ENCODE assay signal across 1 cellular context in the genomic region with DNA sequence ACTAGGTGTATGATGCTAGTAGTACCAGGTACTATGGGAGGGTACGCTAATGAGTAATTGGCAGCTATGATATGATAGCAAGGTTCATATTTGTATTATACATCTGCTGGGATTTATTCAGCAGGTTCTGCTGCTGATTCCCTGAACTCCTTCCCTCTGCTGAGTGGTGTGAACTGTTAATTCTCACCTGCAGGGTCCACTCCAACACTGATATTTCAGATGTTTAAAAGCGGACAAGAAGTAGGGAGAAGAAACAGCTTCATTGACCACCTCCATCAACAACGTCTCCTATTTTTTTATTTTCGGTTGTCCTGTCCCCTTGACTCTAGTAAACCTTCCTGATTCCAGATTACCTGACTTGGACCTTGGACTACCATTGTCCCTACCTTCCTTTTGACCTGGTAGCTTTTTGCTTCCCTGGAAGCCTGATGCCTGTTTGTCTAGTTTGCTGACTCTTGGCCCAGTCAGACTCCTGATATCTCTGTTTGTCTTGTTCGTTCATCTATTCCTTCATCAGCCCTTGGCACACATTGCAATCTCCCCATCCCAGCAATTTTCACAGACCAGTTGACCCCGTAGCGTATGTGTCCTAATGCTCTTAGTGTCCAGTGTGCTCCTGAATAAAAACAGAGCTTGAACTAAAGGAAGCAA.
TF ChIP-seq lines count a peak whose summit lies in the region.

No MANE protein-coding gene starts in this region.

TF ChIP-seq in HepG2, 621 proteins besides CTCF, POLR2A, EP300 and RAD21 (continues in another document):
- TF ChIP-seq, protein P1, sequence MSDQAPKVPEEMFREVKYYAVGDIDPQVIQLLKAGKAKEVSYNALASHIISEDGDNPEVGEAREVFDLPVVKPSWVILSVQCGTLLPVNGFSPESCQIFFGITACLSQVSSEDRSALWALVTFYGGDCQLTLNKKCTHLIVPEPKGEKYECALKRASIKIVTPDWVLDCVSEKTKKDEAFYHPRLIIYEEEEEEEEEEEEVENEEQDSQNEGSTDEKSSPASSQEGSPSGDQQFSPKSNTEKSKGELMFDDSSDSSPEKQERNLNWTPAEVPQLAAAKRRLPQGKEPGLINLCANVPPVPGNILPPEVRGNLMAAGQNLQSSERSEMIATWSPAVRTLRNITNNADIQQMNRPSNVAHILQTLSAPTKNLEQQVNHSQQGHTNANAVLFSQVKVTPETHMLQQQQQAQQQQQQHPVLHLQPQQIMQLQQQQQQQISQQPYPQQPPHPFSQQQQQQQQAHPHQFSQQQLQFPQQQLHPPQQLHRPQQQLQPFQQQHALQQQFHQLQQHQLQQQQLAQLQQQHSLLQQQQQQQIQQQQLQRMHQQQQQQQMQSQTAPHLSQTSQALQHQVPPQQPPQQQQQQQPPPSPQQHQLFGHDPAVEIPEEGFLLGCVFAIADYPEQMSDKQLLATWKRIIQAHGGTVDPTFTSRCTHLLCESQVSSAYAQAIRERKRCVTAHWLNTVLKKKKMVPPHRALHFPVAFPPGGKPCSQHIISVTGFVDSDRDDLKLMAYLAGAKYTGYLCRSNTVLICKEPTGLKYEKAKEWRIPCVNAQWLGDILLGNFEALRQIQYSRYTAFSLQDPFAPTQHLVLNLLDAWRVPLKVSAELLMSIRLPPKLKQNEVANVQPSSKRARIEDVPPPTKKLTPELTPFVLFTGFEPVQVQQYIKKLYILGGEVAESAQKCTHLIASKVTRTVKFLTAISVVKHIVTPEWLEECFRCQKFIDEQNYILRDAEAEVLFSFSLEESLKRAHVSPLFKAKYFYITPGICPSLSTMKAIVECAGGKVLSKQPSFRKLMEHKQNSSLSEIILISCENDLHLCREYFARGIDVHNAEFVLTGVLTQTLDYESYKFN (CRISPR knock-in tag; conservative IDR thresholded peaks at IDR 0.05): peak; percentile 53
- TF ChIP-seq ZNF253 (CRISPR knock-in tag; IDR thresholded peaks at IDR 0.05; ENCODE audit: borderline replicate concordance) (no peak), PRDM15 (CRISPR knock-in tag; IDR thresholded peaks at IDR 0.05) (0 out of 2 replicates have a peak, but pooled peaks have one; percentile 15), RARA (CRISPR knock-in tag; IDR thresholded peaks at IDR 0.05) (peak; percentile 61), SOX6 (IDR thresholded peaks at IDR 0.05) (no peak), SOX6 (CRISPR knock-in tag; IDR thresholded peaks at IDR 0.05) (peak; percentile 50), MAFF (IDR thresholded peaks at IDR 0.05; ENCODE audit: low read depth, low read length) (0 out of 2 replicates have a peak, but pooled peaks have one; percentile 25), HNF4G (IDR thresholded peaks at IDR 0.05; ENCODE audit: borderline replicate concordance, low read depth, low read length) (peak; percentile 36; the same call in 1 of the 2 replicates), HNF4G (CRISPR knock-in tag; IDR thresholded peaks at IDR 0.05; ENCODE audit: borderline replicate concordance, low read depth) (no peak), PHF21A (CRISPR knock-in tag; IDR thresholded peaks at IDR 0.05) (0 out of 2 replicates have a peak, but pooled peaks have one; percentile 25), CREM (IDR thresholded peaks at IDR 0.05) (peak; percentile 26; the same call in 1 of the 2 replicates), CREM (CRISPR knock-in tag; IDR thresholded peaks at IDR 0.05) (no peak), PITX1 (CRISPR knock-in tag; IDR thresholded peaks at IDR 0.05) (no peak), POLR2G (IDR thresholded peaks at IDR 0.05; ENCODE audit: low read depth, low read length) (no peak), FIP1L1 (IDR thresholded peaks at IDR 0.05; ENCODE audit: borderline replicate concordance, insufficient read depth, low read depth, low read length) (no peak), ZNF34 (CRISPR knock-in tag; IDR thresholded peaks at IDR 0.05; ENCODE audit: borderline replicate concordance) (no peak), ZNF274 (CRISPR knock-in tag; IDR thresholded peaks at IDR 0.05) (no peak), HNF4A (CRISPR knock-in tag; IDR thresholded peaks at IDR 0.05) (peak; percentile 74), FOXA3 (CRISPR knock-in tag; IDR thresholded peaks at IDR 0.05) (no peak), ZNF33B (CRISPR knock-in tag; IDR thresholded peaks at IDR 0.05) (no peak), SALL1 (CRISPR knock-in tag; IDR thresholded peaks at IDR 0.05) (peak; percentile 26; the same call in 1 of the 2 replicates), FOXA1 (IDR thresholded peaks at IDR 0.05) (no peak), FOXA1 (CRISPR knock-in tag; IDR thresholded peaks at IDR 0.05) (0 out of 2 replicates have a peak, but pooled peaks have one; percentile 25), SAP130 (CRISPR knock-in tag; IDR thresholded peaks at IDR 0.05; ENCODE audit: low read depth) (0 out of 2 replicates have a peak, but pooled peaks have one; percentile 20), FOXP4 (CRISPR knock-in tag; IDR thresholded peaks at IDR 0.05) (0 out of 2 replicates have a peak, but pooled peaks have one; percentile 5), WIZ (CRISPR knock-in tag; IDR thresholded peaks at IDR 0.05) (no peak), STAG1 (CRISPR knock-in tag; IDR thresholded peaks at IDR 0.05) (peak; percentile 29; the same call in 1 of the 2 replicates)
- TF ChIP-seq, protein P2, sequence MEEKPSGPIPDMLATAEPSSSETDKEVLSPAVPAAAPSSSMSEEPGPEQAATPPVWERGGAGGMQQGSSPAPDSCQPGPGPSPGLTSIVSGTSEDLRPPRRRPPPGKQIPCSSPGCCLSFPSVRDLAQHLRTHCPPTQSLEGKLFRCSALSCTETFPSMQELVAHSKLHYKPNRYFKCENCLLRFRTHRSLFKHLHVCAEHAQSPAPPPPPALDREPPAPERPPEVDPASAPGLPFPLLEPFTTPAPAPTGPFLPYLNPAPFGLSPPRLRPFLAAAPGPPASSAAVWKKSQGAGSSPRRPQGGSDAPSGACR (CRISPR knock-in tag; IDR thresholded peaks at IDR 0.05): no peak
- TF ChIP-seq, protein P3, sequence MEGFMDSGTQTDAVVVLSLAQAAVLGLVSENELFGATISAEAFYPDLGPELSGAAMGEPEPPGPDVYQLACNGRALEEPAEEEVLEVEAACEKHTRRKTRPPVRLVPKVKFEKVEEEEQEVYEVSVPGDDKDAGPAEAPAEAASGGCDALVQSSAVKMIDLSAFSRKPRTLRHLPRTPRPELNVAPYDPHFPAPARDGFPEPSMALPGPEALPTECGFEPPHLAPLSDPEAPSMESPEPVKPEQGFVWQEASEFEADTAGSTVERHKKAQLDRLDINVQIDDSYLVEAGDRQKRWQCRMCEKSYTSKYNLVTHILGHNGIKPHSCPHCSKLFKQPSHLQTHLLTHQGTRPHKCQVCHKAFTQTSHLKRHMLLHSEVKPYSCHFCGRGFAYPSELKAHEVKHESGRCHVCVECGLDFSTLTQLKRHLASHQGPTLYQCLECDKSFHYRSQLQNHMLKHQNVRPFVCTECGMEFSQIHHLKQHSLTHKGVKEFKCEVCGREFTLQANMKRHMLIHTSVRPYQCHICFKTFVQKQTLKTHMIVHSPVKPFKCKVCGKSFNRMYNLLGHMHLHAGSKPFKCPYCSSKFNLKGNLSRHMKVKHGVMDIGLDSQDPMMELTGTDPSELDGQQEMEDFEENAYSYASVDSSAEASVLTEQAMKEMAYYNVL (CRISPR knock-in tag; IDR thresholded peaks at IDR 0.05; ENCODE audit: borderline replicate concordance): peak; percentile 84; the same call in 1 of the 2 replicates
- TF ChIP-seq, protein P4, sequence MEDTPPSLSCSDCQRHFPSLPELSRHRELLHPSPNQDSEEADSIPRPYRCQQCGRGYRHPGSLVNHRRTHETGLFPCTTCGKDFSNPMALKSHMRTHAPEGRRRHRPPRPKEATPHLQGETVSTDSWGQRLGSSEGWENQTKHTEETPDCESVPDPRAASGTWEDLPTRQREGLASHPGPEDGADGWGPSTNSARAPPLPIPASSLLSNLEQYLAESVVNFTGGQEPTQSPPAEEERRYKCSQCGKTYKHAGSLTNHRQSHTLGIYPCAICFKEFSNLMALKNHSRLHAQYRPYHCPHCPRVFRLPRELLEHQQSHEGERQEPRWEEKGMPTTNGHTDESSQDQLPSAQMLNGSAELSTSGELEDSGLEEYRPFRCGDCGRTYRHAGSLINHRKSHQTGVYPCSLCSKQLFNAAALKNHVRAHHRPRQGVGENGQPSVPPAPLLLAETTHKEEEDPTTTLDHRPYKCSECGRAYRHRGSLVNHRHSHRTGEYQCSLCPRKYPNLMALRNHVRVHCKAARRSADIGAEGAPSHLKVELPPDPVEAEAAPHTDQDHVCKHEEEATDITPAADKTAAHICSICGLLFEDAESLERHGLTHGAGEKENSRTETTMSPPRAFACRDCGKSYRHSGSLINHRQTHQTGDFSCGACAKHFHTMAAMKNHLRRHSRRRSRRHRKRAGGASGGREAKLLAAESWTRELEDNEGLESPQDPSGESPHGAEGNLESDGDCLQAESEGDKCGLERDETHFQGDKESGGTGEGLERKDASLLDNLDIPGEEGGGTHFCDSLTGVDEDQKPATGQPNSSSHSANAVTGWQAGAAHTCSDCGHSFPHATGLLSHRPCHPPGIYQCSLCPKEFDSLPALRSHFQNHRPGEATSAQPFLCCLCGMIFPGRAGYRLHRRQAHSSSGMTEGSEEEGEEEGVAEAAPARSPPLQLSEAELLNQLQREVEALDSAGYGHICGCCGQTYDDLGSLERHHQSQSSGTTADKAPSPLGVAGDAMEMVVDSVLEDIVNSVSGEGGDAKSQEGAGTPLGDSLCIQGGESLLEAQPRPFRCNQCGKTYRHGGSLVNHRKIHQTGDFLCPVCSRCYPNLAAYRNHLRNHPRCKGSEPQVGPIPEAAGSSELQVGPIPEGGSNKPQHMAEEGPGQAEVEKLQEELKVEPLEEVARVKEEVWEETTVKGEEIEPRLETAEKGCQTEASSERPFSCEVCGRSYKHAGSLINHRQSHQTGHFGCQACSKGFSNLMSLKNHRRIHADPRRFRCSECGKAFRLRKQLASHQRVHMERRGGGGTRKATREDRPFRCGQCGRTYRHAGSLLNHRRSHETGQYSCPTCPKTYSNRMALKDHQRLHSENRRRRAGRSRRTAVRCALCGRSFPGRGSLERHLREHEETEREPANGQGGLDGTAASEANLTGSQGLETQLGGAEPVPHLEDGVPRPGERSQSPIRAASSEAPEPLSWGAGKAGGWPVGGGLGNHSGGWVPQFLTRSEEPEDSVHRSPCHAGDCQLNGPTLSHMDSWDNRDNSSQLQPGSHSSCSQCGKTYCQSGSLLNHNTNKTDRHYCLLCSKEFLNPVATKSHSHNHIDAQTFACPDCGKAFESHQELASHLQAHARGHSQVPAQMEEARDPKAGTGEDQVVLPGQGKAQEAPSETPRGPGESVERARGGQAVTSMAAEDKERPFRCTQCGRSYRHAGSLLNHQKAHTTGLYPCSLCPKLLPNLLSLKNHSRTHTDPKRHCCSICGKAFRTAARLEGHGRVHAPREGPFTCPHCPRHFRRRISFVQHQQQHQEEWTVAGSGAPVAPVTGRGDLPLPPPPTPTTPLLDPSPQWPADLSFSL (CRISPR knock-in tag; IDR thresholded peaks at IDR 0.05): no peak
- TF ChIP-seq, protein P5, sequence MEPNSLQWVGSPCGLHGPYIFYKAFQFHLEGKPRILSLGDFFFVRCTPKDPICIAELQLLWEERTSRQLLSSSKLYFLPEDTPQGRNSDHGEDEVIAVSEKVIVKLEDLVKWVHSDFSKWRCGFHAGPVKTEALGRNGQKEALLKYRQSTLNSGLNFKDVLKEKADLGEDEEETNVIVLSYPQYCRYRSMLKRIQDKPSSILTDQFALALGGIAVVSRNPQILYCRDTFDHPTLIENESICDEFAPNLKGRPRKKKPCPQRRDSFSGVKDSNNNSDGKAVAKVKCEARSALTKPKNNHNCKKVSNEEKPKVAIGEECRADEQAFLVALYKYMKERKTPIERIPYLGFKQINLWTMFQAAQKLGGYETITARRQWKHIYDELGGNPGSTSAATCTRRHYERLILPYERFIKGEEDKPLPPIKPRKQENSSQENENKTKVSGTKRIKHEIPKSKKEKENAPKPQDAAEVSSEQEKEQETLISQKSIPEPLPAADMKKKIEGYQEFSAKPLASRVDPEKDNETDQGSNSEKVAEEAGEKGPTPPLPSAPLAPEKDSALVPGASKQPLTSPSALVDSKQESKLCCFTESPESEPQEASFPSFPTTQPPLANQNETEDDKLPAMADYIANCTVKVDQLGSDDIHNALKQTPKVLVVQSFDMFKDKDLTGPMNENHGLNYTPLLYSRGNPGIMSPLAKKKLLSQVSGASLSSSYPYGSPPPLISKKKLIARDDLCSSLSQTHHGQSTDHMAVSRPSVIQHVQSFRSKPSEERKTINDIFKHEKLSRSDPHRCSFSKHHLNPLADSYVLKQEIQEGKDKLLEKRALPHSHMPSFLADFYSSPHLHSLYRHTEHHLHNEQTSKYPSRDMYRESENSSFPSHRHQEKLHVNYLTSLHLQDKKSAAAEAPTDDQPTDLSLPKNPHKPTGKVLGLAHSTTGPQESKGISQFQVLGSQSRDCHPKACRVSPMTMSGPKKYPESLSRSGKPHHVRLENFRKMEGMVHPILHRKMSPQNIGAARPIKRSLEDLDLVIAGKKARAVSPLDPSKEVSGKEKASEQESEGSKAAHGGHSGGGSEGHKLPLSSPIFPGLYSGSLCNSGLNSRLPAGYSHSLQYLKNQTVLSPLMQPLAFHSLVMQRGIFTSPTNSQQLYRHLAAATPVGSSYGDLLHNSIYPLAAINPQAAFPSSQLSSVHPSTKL (CRISPR knock-in tag; IDR thresholded peaks at IDR 0.05): peak; percentile 40
